Comparison of ENCODE assay signal across 30 cellular contexts in the genomic region with DNA sequence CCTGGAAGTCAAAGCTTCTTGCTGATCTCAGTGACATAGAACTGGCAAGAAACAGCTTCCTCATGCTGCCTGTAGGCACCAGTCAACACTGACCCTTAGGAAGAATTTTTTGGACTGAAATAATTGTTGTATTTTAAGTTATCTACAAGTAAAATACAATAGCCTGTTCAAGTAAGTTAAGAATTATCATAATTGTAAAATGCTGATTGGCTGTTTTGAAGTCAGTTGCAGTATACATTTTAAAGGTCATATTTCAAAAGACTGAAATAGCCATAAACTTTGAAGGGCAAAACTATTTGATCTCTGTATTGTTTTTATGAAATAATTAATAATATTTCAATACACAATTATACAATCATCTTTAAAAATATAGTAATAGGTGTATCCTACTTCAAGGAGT.
"Had no signal": no experiment of that assay in that cellular context is flagged by ENCODE, and none has a peak within 500 bp of the region (broad histone marks: within the 10 kb centered on the region; RNA-seq: fewer than 3 reads in every experiment).

No MANE protein-coding gene starts in this region.

- H3K36me3 ChIP-seq: left lung, neutrophil, ovary, prostate gland, stomach, suprapubic skin, thoracic aorta, tibial artery, uterus had no signal

- H3K27ac ChIP-seq: left lung, neutrophil, ovary, prostate gland, skin epidermis, stomach, suprapubic skin, thoracic aorta, tibial artery, uterus had no signal

- H3K27me3 ChIP-seq: left lung, neutrophil, ovary, suprapubic skin, tibial artery, uterus had no signal

- DNase-seq: hippocampal formation; kidney glomerular epithelial cell; left cardiac atrium; left lung; midbrain; mucosa of descending colon; naive thymus-derived CD4-positive, alpha-beta T cell; occipital lobe; ovary; posterior cingulate gyrus; right cardiac atrium; stimulated activated CD4-positive, alpha-beta T cell treated with anti-CD3 and anti-CD28 coated beads, Interleukin-12 subunit alpha, Interleukin-12 subunit beta, amount 100 ng/mL, for 4 hours; stimulated activated CD4-positive, alpha-beta T cell treated with anti-CD3 and anti-CD28 coated beads, Interleukin-15, amount 100 ng/mL, for 24 hours; stimulated activated CD4-positive, alpha-beta T cell treated with anti-CD3 and anti-CD28 coated beads, Interleukin-2, amount 100 ng/mL, for 24 hours; stimulated activated CD4-positive, alpha-beta T cell treated with anti-CD3 and anti-CD28 coated beads, Interleukin-4, amount 100 ng/mL, for 1 hour; stimulated activated naive B cell treated with anti-CD40 and anti-IgM and Interleukin-4, amounts not matched to agents 10 μg/mL and 1 μg/mL and 100 μg/mL, for 72 hours; stimulated activated naive CD8-positive, alpha-beta T cell treated with anti-CD3 and anti-CD28 coated beads, Interleukin-15, Interleukin-2, amounts not matched to agents 100 U/mL and 50 U/mL, for 24 hours; stomach; tibial artery; trophoblast cell; uterus had no signal

- H3K4me3 ChIP-seq: left lung, lung, mucosa of descending colon, ovary, prostate gland, skin epidermis, stomach, suprapubic skin, thoracic aorta, tibial artery, uterus had no signal

- FAIRE-seq: keratinocyte had no signal

- ATAC-seq: left cardiac atrium; left lung; mucosa of descending colon; naive thymus-derived CD4-positive, alpha-beta T cell; natural killer cell treated with Interleukin-12 subunit alpha and Interleukin-12 subunit beta and Interleukin-15 and Interleukin-18, amount 100 ng/mL, for 72 hours; right cardiac atrium; sciatic nerve; stimulated activated naive B cell treated with anti-CD40 and anti-IgM and Interleukin-4, amounts not matched to agents 10 μg/mL and 1 μg/mL and 100 μg/mL, for 72 hours; stimulated activated naive CD8-positive, alpha-beta T cell treated with anti-CD3 and anti-CD28 coated beads, Interleukin-15, Interleukin-2, amounts not matched to agents 100 U/mL and 50 U/mL, for 24 hours had no signal

- H3K4me1 ChIP-seq: left lung, prostate gland, suprapubic skin, tibial artery, uterus had no signal

- H3K9me3 ChIP-seq: left lung, mucosa of descending colon, neutrophil, ovary, prostate gland, stomach, suprapubic skin, thoracic aorta, tibial artery, uterus had no signal
